Comparison of ENCODE assay signal across 10 cellular contexts in the genomic region with DNA sequence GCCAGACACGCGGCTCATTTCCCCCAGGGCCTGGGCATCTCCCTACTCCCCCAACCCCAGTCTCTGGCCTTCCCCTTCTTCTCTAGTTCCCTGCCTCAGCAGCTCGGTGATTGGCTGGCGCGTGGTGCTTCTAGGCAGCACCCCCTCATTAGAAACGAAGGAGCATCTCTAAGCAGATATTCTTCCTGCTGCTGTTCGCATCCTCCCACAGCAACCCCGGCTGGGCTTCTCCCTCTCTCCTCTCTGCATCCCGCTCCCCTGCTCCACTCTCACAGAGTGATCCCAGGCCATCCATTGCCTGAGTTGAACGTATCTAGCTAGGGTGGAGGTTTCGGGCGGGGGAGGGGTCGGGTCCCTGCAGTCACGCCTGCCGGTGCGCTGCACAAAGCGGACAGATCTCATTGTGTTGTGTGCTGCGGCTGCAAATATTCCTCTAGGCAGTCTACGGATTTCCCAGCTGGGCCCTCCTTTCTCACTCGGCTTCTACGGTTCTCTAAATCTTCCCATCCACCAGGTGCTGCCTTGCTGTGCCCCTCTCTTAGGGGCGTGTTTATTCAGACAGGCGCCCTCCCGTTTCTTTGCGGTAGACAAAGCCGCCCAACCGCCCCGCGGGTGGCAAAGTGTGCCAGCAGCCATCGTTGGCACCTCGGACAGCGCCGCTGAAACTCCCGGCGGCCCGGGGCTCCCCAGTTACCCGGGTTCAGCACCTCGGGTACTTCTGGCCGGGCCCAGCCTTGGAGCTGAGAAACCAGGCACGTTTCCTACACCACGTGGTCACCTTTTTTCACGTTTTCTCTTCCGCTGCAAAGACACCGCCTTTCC. TPM values are rescaled to one million over a fixed set of nuclear protein-coding genes. Genes with fewer than 3 reads are reported as not detected.
DNase-seq lines count a peak whose midpoint lies in the region; ATAC-seq lines count a peak whose summit lies in the region.
"Had no signal": no experiment of that assay in that cellular context is flagged by ENCODE, and none has a peak within 500 bp of the region (broad histone marks: within the 10 kb centered on the region; RNA-seq: fewer than 3 reads in every experiment).

No MANE protein-coding gene starts in this region.

- no peaks in the 10 kb centered on the region for H3K9me3 ChIP-seq in iPS-20b (ENCODE audit: insufficient read depth, low read depth, low read length)
- H3K9me3 ChIP-seq in effector memory CD4-positive, alpha-beta T cell (ENCODE audit: control insufficient read depth, low read length), result no peaks in the 10 kb centered on the region

- H3K4me3 ChIP-seq in iPS-20b (ENCODE audit: low read length), result peak overlapping the region; percentile 50; the same call in 1 of the 2 replicates
- H3K4me3 ChIP-seq in effector memory CD4-positive, alpha-beta T cell (ENCODE audit: insufficient read depth, low read depth, low read length, poor library complexity, severe bottlenecking), result no peak overlapping the region
- H3K4me3 ChIP-seq: BLaER1, lung had no signal

- H3K4me3 Mint-ChIP-seq in activated CD4-positive, alpha-beta T cell treated with anti-CD3 and anti-CD28 coated beads, Interleukin-2, amount 10 ng/mL, durations not matched to agents 7 days and 5 days, result no peak overlapping the region

- H3K36me3 Mint-ChIP-seq in activated CD4-positive, alpha-beta T cell treated with anti-CD3 and anti-CD28 coated beads, Interleukin-2, amount 10 ng/mL, durations not matched to agents 7 days and 5 days (ENCODE audit: low read depth), result no peaks in the 10 kb centered on the region

- H3K27ac ChIP-seq in iPS-20b (ENCODE audit: low read length), result no peak overlapping the region
- H3K27ac ChIP-seq in effector memory CD4-positive, alpha-beta T cell (ENCODE audit: insufficient read depth, low read length, poor library complexity, severe bottlenecking), result no peak overlapping the region
- H3K27ac ChIP-seq: BLaER1 had no signal

- no peaks in the 10 kb centered on the region for H3K36me3 ChIP-seq in iPS-20b (ENCODE audit: insufficient read depth, low read depth, low read length)
- H3K36me3 ChIP-seq in effector memory CD4-positive, alpha-beta T cell (ENCODE audit: control insufficient read depth, insufficient read depth, low read length), result no peaks in the 10 kb centered on the region
- H3K36me3 ChIP-seq: BLaER1 had no signal

- peak; percentile 23 for DNase-seq in activated CD4-positive, alpha-beta T cell treated with anti-CD3 and anti-CD28 coated beads, Interleukin-2, amount 10 ng/mL, durations not matched to agents 7 days and 5 days
- no peak for DNase-seq in activated CD4-positive, alpha-beta T cell treated with anti-CD3 and anti-CD28 coated beads, Interleukin-2, amount 50 U/mL, for 1 hour
- DNase-seq in NCI-H748 (lab: John Stamatoyannopoulos, UW; ENCODE audit: unreplicated experiment) (peak; percentile 75), CD1c-positive myeloid dendritic cell (ENCODE audit: extremely low spot score) (no peak)
- no peak for DNase-seq in effector memory CD4-positive, alpha-beta T cell

- POLR2A ChIA-PET in activated CD4-positive, alpha-beta T cell treated with anti-CD3 and anti-CD28 coated beads, Interleukin-2, amount 10 ng/mL, durations not matched to agents 7 days and 5 days (lab: Charles Lee), result no interaction called here

- CTCF ChIA-PET in activated CD4-positive, alpha-beta T cell treated with anti-CD3 and anti-CD28 coated beads, Interleukin-2, amount 10 ng/mL, durations not matched to agents 7 days and 5 days (lab: Charles Lee), result no interaction called here

- H3K4me1 ChIP-seq in iPS-20b (ENCODE audit: insufficient read depth, low read length), result no peaks in the 10 kb centered on the region; the same call in 1 of the 2 replicates
- H3K4me1 ChIP-seq in effector memory CD4-positive, alpha-beta T cell (ENCODE audit: control insufficient read depth, insufficient read depth, low read length, poor library complexity, severe bottlenecking), result no peaks in the 10 kb centered on the region

- ATAC-seq in HG02763 (IDR thresholded peaks at IDR 0.05; ENCODE audit: unreplicated experiment) (peak; percentile 47), HG03521 (IDR thresholded peaks at IDR 0.05; ENCODE audit: unreplicated experiment) (no peak)

- peaks cover 89% of the 10 kb centered on the region for H3K27me3 Mint-ChIP-seq in activated CD4-positive, alpha-beta T cell treated with anti-CD3 and anti-CD28 coated beads, Interleukin-2, amount 10 ng/mL, durations not matched to agents 7 days and 5 days

- H3K9ac ChIP-seq in iPS-20b (ENCODE audit: low read depth, low read length), result peak overlapping the region; percentile 33; the same call in 1 of the 2 replicates
- H3K9ac ChIP-seq: BLaER1 had no signal

- peaks cover 14% of the 10 kb centered on the region for H3K4me1 Mint-ChIP-seq in activated CD4-positive, alpha-beta T cell treated with anti-CD3 and anti-CD28 coated beads, Interleukin-2, amount 10 ng/mL, durations not matched to agents 7 days and 5 days

- H3K27me3 ChIP-seq in iPS-20b (ENCODE audit: insufficient read depth, low read length), result peaks cover 95% of the 10 kb centered on the region
- H3K27me3 ChIP-seq in effector memory CD4-positive, alpha-beta T cell (replicated peaks; ENCODE audit: control insufficient read depth, insufficient read depth, low read length, poor library complexity, severe bottlenecking), result peaks cover 17% of the 10 kb centered on the region

- H3K9me3 Mint-ChIP-seq in activated CD4-positive, alpha-beta T cell treated with anti-CD3 and anti-CD28 coated beads, Interleukin-2, amount 10 ng/mL, durations not matched to agents 7 days and 5 days, result no peaks in the 10 kb centered on the region

- H3K27ac Mint-ChIP-seq in activated CD4-positive, alpha-beta T cell treated with anti-CD3 and anti-CD28 coated beads, Interleukin-2, amount 10 ng/mL, durations not matched to agents 7 days and 5 days, result peak overlapping the region; percentile 38

RNA-seq across cellular contexts. Expression of a gene that starts 2.2 kb away (rescaled TPM):
- not detected for total RNA-seq in activated CD4-positive, alpha-beta T cell treated with anti-CD3 and anti-CD28 coated beads, Interleukin-2, amount 10 ng/mL, durations not matched to agents 7 days and 5 days

Comparison
In these comparisons a context has a peak if more than half of its experiments do, and no peak if none do; other contexts are left out.
1. DNase-seq: peak in activated CD4-positive, alpha-beta T cell treated with anti-CD3 and anti-CD28 coated beads, Interleukin-2, amount 10 ng/mL, durations not matched to agents 7 days and 5 days (single experiment) and NCI-H748 (single experiment); none in activated CD4-positive, alpha-beta T cell treated with anti-CD3 and anti-CD28 coated beads, Interleukin-2, amount 50 U/mL, for 1 hour (single experiment), effector memory CD4-positive, alpha-beta T cell (0 of 3) and CD1c-positive myeloid dendritic cell (single experiment).